Comparison of ENCODE assay signal across 1 cellular context in genomic region chr16:72023962-72024361, GRCh38.
TF ChIP-seq lines count a peak whose summit lies in the region.

No MANE protein-coding gene starts in this region.

TF ChIP-seq in HCT116, 20 proteins besides CTCF, POLR2A, EP300 and RAD21:
- no peak for TF ChIP-seq SIN3A (IDR thresholded peaks at IDR 0.05; ENCODE audit: low read depth)
- TF ChIP-seq MAX (IDR thresholded peaks at IDR 0.05) = no peak
- no peak for TF ChIP-seq POLR2AphosphoS5 (IDR thresholded peaks at IDR 0.05; ENCODE audit: low read depth, low read length)
- TF ChIP-seq ZBTB33 (IDR thresholded peaks at IDR 0.05; ENCODE audit: extremely low read depth, insufficient replicate concordance, low read length) = no peak
- no peak for TF ChIP-seq ZNF274 (IDR thresholded peaks at IDR 0.05; ENCODE audit: low read depth, low read length)
- TF ChIP-seq SRF (IDR thresholded peaks at IDR 0.05; ENCODE audit: low read depth) = no peak
- TF ChIP-seq FOSL1 (IDR thresholded peaks at IDR 0.05; ENCODE audit: low read depth) = no peak
- no peak for TF ChIP-seq EZH2phosphoT487 (IDR thresholded peaks at IDR 0.05; ENCODE audit: borderline replicate concordance)
- TF ChIP-seq TCF7L2 (IDR thresholded peaks at IDR 0.05; ENCODE audit: borderline replicate concordance, extremely low read depth, insufficient read depth, insufficient read length) = no peak
- no peak for TF ChIP-seq ZFX (IDR thresholded peaks at IDR 0.05)
- no peak for TF ChIP-seq CBX3 (IDR thresholded peaks at IDR 0.05; ENCODE audit: low read depth)
TF ChIP-seq in HCT116: peak in this region for 0.
